15 cellular contexts compared by ENCODE assay signal in genomic region chr15:63306480-63307073, GRCh38.
"Had no signal": no experiment of that assay in that cellular context is flagged by ENCODE, and none has a peak within 500 bp of the region (broad histone marks: within the 10 kb centered on the region; RNA-seq: fewer than 3 reads in every experiment).

No MANE protein-coding gene starts in this region.

- H3K4me3 Mint-ChIP-seq: activated naive CD4-positive, alpha-beta T cell treated with anti-CD3 and anti-CD28 coated beads, Interleukin-2, amount 10 ng/mL, durations not matched to agents 7 days and 5 days; naive thymus-derived CD8-positive, alpha-beta T cell had no signal

- DNase-seq: activated CD4-positive, alpha-beta T cell treated with anti-CD3 and anti-CD28 coated beads for 4 hours; activated CD8-positive, alpha-beta memory T cell treated with anti-CD3 and anti-CD28 coated beads for 24 hours; activated naive CD4-positive, alpha-beta T cell treated with anti-CD3 and anti-CD28 coated beads, Interleukin-2, amount 10 ng/mL, durations not matched to agents 7 days and 5 days; central memory CD4-positive, alpha-beta T cell; effector CD4-positive, alpha-beta T cell; heart right ventricle; midbrain; naive thymus-derived CD8-positive, alpha-beta T cell; occipital lobe; stimulated activated CD4-positive, alpha-beta T cell treated with anti-CD3 and anti-CD28 coated beads, Interleukin-2, amount 100 ng/mL, for 24 hours; stimulated activated naive CD4-positive, alpha-beta T cell; substantia nigra; trophoblast cell had no signal

- H3K4me1 Mint-ChIP-seq: activated naive CD4-positive, alpha-beta T cell treated with anti-CD3 and anti-CD28 coated beads, Interleukin-2, amount 10 ng/mL, durations not matched to agents 7 days and 5 days had no signal

- H3K27ac Mint-ChIP-seq: activated naive CD4-positive, alpha-beta T cell treated with anti-CD3 and anti-CD28 coated beads, Interleukin-2, amount 10 ng/mL, durations not matched to agents 7 days and 5 days; activated T-helper 2 cell treated with anti-CD3 and anti-CD28 coated beads, Interferon-gamma antibody, Interleukin-2, Interleukin-4, amounts not matched to agents 10 μg/mL and 5 μg/mL and 100 μg/mL, durations not matched to agents 14 hours and 24 hours and 36 hours; naive thymus-derived CD8-positive, alpha-beta T cell had no signal

- H3K9me3 Mint-ChIP-seq: activated naive CD4-positive, alpha-beta T cell treated with anti-CD3 and anti-CD28 coated beads, Interleukin-2, amount 10 ng/mL, durations not matched to agents 7 days and 5 days; activated T-helper 2 cell treated with anti-CD3 and anti-CD28 coated beads, Interferon-gamma antibody, Interleukin-2, Interleukin-4, amounts not matched to agents 10 μg/mL and 5 μg/mL and 100 μg/mL, durations not matched to agents 14 hours and 24 hours and 36 hours had no signal

- ATAC-seq: heart right ventricle; naive thymus-derived CD8-positive, alpha-beta T cell; sciatic nerve had no signal

- H3K27me3 Mint-ChIP-seq: activated naive CD4-positive, alpha-beta T cell treated with anti-CD3 and anti-CD28 coated beads, Interleukin-2, amount 10 ng/mL, durations not matched to agents 7 days and 5 days; naive thymus-derived CD8-positive, alpha-beta T cell had no signal
